In genomic region chr1:82185084-82185483, GRCh38 we compare ENCODE assay signal across 28 cellular contexts.
"Had no signal": no experiment of that assay in that cellular context is flagged by ENCODE, and none has a peak within 500 bp of the region (broad histone marks: within the 10 kb centered on the region; RNA-seq: fewer than 3 reads in every experiment).

No MANE protein-coding gene starts in this region.

- H3K4me3 Mint-ChIP-seq: activated CD8-positive, alpha-beta memory T cell treated with anti-CD3 and anti-CD28 coated beads, Interleukin-2, amount 10 ng/mL, durations not matched to agents 7 days and 5 days; activated CD8-positive, alpha-beta T cell treated with anti-CD3 and anti-CD28 coated beads, Interleukin-2, amount 10 ng/mL, durations not matched to agents 7 days and 5 days; activated naive CD8-positive, alpha-beta T cell; activated T-cell treated with anti-CD3 and anti-CD28 coated beads, Interleukin-2, amount 50 U/mL, for 72 hours; naive thymus-derived CD4-positive, alpha-beta T cell; neural progenitor cell; T-helper 17 cell; WTC11 had no signal

- H3K4me1 Mint-ChIP-seq: activated CD8-positive, alpha-beta memory T cell treated with anti-CD3 and anti-CD28 coated beads, Interleukin-2, amount 10 ng/mL, durations not matched to agents 7 days and 5 days; naive thymus-derived CD4-positive, alpha-beta T cell; neural progenitor cell; T-helper 17 cell; WTC11 had no signal

- H3K9me3 ChIP-seq: adrenal gland, gastrocnemius medialis, right atrium auricular region, spleen, tibial nerve had no signal

- ATAC-seq: activated CD8-positive, alpha-beta memory T cell treated with anti-CD3 and anti-CD28 coated beads, Interleukin-2, amount 10 ng/mL, durations not matched to agents 7 days and 5 days; activated CD8-positive, alpha-beta T cell treated with anti-CD3 and anti-CD28 coated beads, Interleukin-2, amount 10 ng/mL, durations not matched to agents 7 days and 5 days; activated T-cell treated with anti-CD3 and anti-CD28 coated beads, Interleukin-2, amount 50 U/mL, for 72 hours; gastrocnemius medialis; left cardiac atrium; left ventricle myocardium superior; naive thymus-derived CD4-positive, alpha-beta T cell; T-helper 17 cell; WTC11 had no signal

- H3K27me3 ChIP-seq: adrenal gland, gastrocnemius medialis, hepatocyte, neural progenitor cell, right atrium auricular region, spleen, tibial nerve had no signal

- H3K4me1 ChIP-seq: adrenal gland, gastrocnemius medialis, neural progenitor cell, right atrium auricular region, spleen had no signal

- DNase-seq: activated CD8-positive, alpha-beta memory T cell treated with anti-CD3 and anti-CD28 coated beads, Interleukin-2, amount 10 ng/mL, durations not matched to agents 7 days and 5 days; activated CD8-positive, alpha-beta T cell treated with anti-CD3 and anti-CD28 coated beads, Interleukin-2, amount 10 ng/mL, durations not matched to agents 7 days and 5 days; activated naive CD4-positive, alpha-beta T cell treated with Interleukin-2 at 50 U/mL for 16 hours; activated T-cell treated with anti-CD3 and anti-CD28 coated beads for 4 hours; activated T-cell treated with anti-CD3 and anti-CD28 coated beads, Interleukin-2, amount 50 U/mL, for 72 hours; adrenal gland; aorta; central memory CD4-positive, alpha-beta T cell; dermis blood vessel endothelial cell; effector CD4-positive, alpha-beta T cell; gastrocnemius medialis; left cardiac atrium; left ventricle myocardium superior; midbrain; naive thymus-derived CD4-positive, alpha-beta T cell; occipital lobe; spleen; stimulated activated naive CD4-positive, alpha-beta T cell; SW 1271; T-helper 17 cell; T1000 had no signal

- H3K4me3 ChIP-seq: adrenal gland, gastrocnemius medialis, hepatocyte, neural progenitor cell, right atrium auricular region, spleen, tibial nerve had no signal

- H3K27me3 Mint-ChIP-seq: activated CD8-positive, alpha-beta memory T cell treated with anti-CD3 and anti-CD28 coated beads, Interleukin-2, amount 10 ng/mL, durations not matched to agents 7 days and 5 days; activated naive CD8-positive, alpha-beta T cell; naive thymus-derived CD4-positive, alpha-beta T cell; T-helper 17 cell had no signal

- H3K9ac ChIP-seq: neural progenitor cell had no signal

- H3K36me3 ChIP-seq: adrenal gland, gastrocnemius medialis, neural progenitor cell, right atrium auricular region, spleen, tibial nerve had no signal

- H3K79me2 ChIP-seq: hepatocyte had no signal

- H2AFZ ChIP-seq: hepatocyte, neural progenitor cell had no signal

- H3K4me2 ChIP-seq: hepatocyte, neural progenitor cell had no signal

- H3K27ac Mint-ChIP-seq: activated CD8-positive, alpha-beta memory T cell treated with anti-CD3 and anti-CD28 coated beads, Interleukin-2, amount 10 ng/mL, durations not matched to agents 7 days and 5 days; activated CD8-positive, alpha-beta T cell treated with anti-CD3 and anti-CD28 coated beads, Interleukin-2, amount 10 ng/mL, durations not matched to agents 7 days and 5 days; activated naive CD8-positive, alpha-beta T cell; activated T-cell treated with anti-CD3 and anti-CD28 coated beads, Interleukin-2, amount 50 U/mL, for 72 hours; naive thymus-derived CD4-positive, alpha-beta T cell; neural progenitor cell; T-helper 17 cell; WTC11 had no signal

- H3K27ac ChIP-seq: adrenal gland, epithelial cell of prostate, gastrocnemius medialis, hepatocyte, neural progenitor cell, right atrium auricular region, spleen, tibial nerve had no signal

- H3K36me3 Mint-ChIP-seq: activated CD8-positive, alpha-beta memory T cell treated with anti-CD3 and anti-CD28 coated beads, Interleukin-2, amount 10 ng/mL, durations not matched to agents 7 days and 5 days; activated naive CD8-positive, alpha-beta T cell; naive thymus-derived CD4-positive, alpha-beta T cell; neural progenitor cell; WTC11 had no signal

- H3K9me3 Mint-ChIP-seq: activated T-cell treated with anti-CD3 and anti-CD28 coated beads, Interleukin-2, amount 50 U/mL, for 72 hours; neural progenitor cell; WTC11 had no signal
